In genomic region chr16:78227855-78228254, GRCh38 we compare ENCODE assay signal across 1 cellular context.
TF ChIP-seq lines count a peak whose summit lies in the region.

No MANE protein-coding gene starts in this region.

TF ChIP-seq in K562, 482 proteins besides CTCF, POLR2A, EP300 and RAD21 (continued from another document):
- TF ChIP-seq ZNF407 (IDR thresholded peaks at IDR 0.05; ENCODE audit: low read depth), result no peak
- TF ChIP-seq ZNF175 (CRISPR knock-in tag; IDR thresholded peaks at IDR 0.05; ENCODE audit: low read depth), result no peak
- TF ChIP-seq PPARD (CRISPR knock-in tag; IDR thresholded peaks at IDR 0.05), result no peak
- TF ChIP-seq MBD2 (IDR thresholded peaks at IDR 0.05; ENCODE audit: borderline replicate concordance, low read depth), result no peak
- no peak for TF ChIP-seq ELF2 (CRISPR knock-in tag; IDR thresholded peaks at IDR 0.05)
- no peak for TF ChIP-seq RUNX1 (IDR thresholded peaks at IDR 0.05; ENCODE audit: low read depth)
- no peak for TF ChIP-seq ZNF561 (CRISPR knock-in tag; conservative IDR thresholded peaks at IDR 0.05)
- TF ChIP-seq ZNF124 (CRISPR knock-in tag; IDR thresholded peaks at IDR 0.05), result no peak
- no peak for TF ChIP-seq ARID4B (CRISPR knock-in tag; IDR thresholded peaks at IDR 0.05)
TF ChIP-seq in K562: peak in this region for 0.
